ENCODE assay signal across 9 cellular contexts in genomic region chr13:85864963-85865530, GRCh38.
DNase-seq lines count a peak whose midpoint lies in the region; ATAC-seq and TF ChIP-seq lines count a peak whose summit lies in the region.
"Had no signal": no experiment of that assay in that cellular context is flagged by ENCODE, and none has a peak within 500 bp of the region (broad histone marks: within the 10 kb centered on the region; RNA-seq: fewer than 3 reads in every experiment).

No MANE protein-coding gene starts in this region.

- no peak for TF ChIP-seq CTCF in RWPE1 (conservative IDR thresholded peaks at IDR 0.05; ENCODE audit: low read depth)
- peak; percentile 56 for TF ChIP-seq CTCF in glutamatergic neuron (IDR thresholded peaks at IDR 0.05; ENCODE audit: partially characterized antibody, unreplicated experiment)
- no peak for TF ChIP-seq CTCF in omental fat pad (IDR thresholded peaks at IDR 0.05)

- no peaks in the 10 kb centered on the region for H3K27me3 ChIP-seq in H7 (ENCODE audit: control insufficient read depth, insufficient read depth, low read length)

- DNase-seq in AG08396 (ENCODE audit: low spot score) (peak; percentile 2), H7 (peak; percentile 20), RWPE1 (ENCODE audit: low spot score) (peak; percentile 1), glutamatergic neuron (no peak), omental fat pad (ENCODE audit: low spot score) (no peak)
- no peak for DNase-seq in activated CD4-positive, CD25-positive, alpha-beta regulatory T cell (lab: John Stamatoyannopoulos, UW)

- POLR2A ChIA-PET in RWPE1 (lab: Yijun Ruan, JAX; ENCODE audit: low non-redundant PET): no interaction called here

- no peak overlapping the region for H3K27ac Mint-ChIP-seq in glutamatergic neuron (ENCODE audit: unreplicated experiment)
- H3K27ac Mint-ChIP-seq: memory B cell had no signal

- no peaks in the 10 kb centered on the region for H3K9me3 Mint-ChIP-seq in glutamatergic neuron (ENCODE audit: unreplicated experiment)

- no peaks in the 10 kb centered on the region for H3K27me3 Mint-ChIP-seq in glutamatergic neuron (ENCODE audit: unreplicated experiment)
- H3K27me3 Mint-ChIP-seq: memory B cell had no signal

- H3K4me3 ChIP-seq in H7 (ENCODE audit: insufficient read depth, low read depth, low read length): no peak overlapping the region

- CTCF ChIA-PET in RWPE1 (lab: Yijun Ruan, JAX): interaction anchor here (0.6 to 0.7 kb wide), 2 partner anchors 1106 to 1164 kb away, joined by 3 to 4 read pairs; no protein-coding TSS in a partner anchor

- ATAC-seq in HG02840 (IDR thresholded peaks at IDR 0.05; ENCODE audit: low FRiP score, unreplicated experiment): no peak
- ATAC-seq in GM21423 (IDR thresholded peaks at IDR 0.05; ENCODE audit: unreplicated experiment): no peak
- ATAC-seq in omental fat pad (ENCODE audit: low FRiP score): no peak

- no peaks in the 10 kb centered on the region for H3K36me3 Mint-ChIP-seq in glutamatergic neuron (ENCODE audit: unreplicated experiment)
- H3K36me3 Mint-ChIP-seq: memory B cell had no signal

- H3K27ac ChIP-seq in RWPE1: no peak overlapping the region

- H3K36me3 ChIP-seq in H7 (replicated peaks; ENCODE audit: control insufficient read depth, insufficient read depth, low read length): no peaks in the 10 kb centered on the region

- no peak overlapping the region for H3K4me3 Mint-ChIP-seq in glutamatergic neuron (ENCODE audit: unreplicated experiment)
- H3K4me3 Mint-ChIP-seq: memory B cell had no signal

- H3K4me1 Mint-ChIP-seq in glutamatergic neuron (ENCODE audit: low read depth, unreplicated experiment): no peaks in the 10 kb centered on the region
- H3K4me1 Mint-ChIP-seq: memory B cell had no signal

Comparison
In these comparisons a context has a peak if more than half of its experiments do, and no peak if none do; other contexts are left out.
1. DNase-seq: peak in AG08396 (single experiment), H7 (single experiment) and RWPE1 (single experiment); none in glutamatergic neuron (single experiment), activated CD4-positive, CD25-positive, alpha-beta regulatory T cell (0 of 4) and omental fat pad (single experiment).